Comparison of ENCODE assay signal across 18 cellular contexts in the genomic region with DNA sequence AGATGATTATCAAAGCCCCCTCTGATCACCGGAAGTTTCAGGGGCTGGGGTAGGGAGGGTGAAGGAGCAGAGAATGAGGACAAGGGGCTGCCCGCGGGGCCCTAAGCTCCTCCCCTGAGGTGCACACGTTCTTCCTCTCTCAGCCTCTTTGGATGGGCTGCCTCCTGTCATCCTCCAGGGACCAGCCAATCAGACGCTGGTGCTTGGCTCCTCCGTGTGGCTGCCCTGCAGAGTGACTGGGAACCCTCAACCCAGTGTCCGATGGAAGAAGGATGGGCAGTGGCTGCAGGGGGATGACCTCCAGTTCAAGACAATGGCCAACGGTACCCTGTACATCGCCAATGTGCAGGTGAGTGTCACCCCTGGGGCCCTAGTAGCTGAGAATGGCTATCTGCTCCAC. TPM values are rescaled to one million over a fixed set of nuclear protein-coding genes. Genes with fewer than 3 reads are reported as not detected.
"Had no signal": no experiment of that assay in that cellular context is flagged by ENCODE, and none has a peak within 500 bp of the region (broad histone marks: within the 10 kb centered on the region; RNA-seq: fewer than 3 reads in every experiment).

No MANE protein-coding gene starts in this region.

- H3K4me1 ChIP-seq: foreskin keratinocyte had no signal

- H3K36me3 ChIP-seq: neutrophil, right atrium auricular region, transverse colon had no signal

- H3K27ac ChIP-seq: foreskin keratinocyte, neutrophil, right atrium auricular region, transverse colon had no signal

- H3K36me3 Mint-ChIP-seq: activated naive CD8-positive, alpha-beta T cell treated with anti-CD3 and anti-CD28 coated beads, Interleukin-2, amount 10 ng/mL, durations not matched to agents 7 days and 5 days; brain had no signal

- H3K9me3 Mint-ChIP-seq: activated CD8-positive, alpha-beta T cell treated with anti-CD3 and anti-CD28 coated beads for 36 hours; activated naive CD8-positive, alpha-beta T cell treated with anti-CD3 and anti-CD28 coated beads, Interleukin-2, amount 10 ng/mL, durations not matched to agents 7 days and 5 days; activated T-cell treated with anti-CD3 and anti-CD28 coated beads, Interleukin-2, amount 50 U/mL, for 4 hours had no signal

- DNase-seq: activated CD4-positive, alpha-beta T cell treated with anti-CD3 and anti-CD28 coated beads for 48 hours; activated CD8-positive, alpha-beta T cell treated with anti-CD3 and anti-CD28 coated beads for 36 hours; activated naive CD8-positive, alpha-beta T cell treated with anti-CD3 and anti-CD28 coated beads, Interleukin-2, amount 10 ng/mL, durations not matched to agents 7 days and 5 days; activated T-cell treated with anti-CD3 and anti-CD28 coated beads, Interleukin-2, amount 50 U/mL, for 4 hours; central memory CD4-positive, alpha-beta T cell; cortex of kidney; effector CD8-positive, alpha-beta T cell; foreskin keratinocyte; glutamatergic neuron; left cardiac atrium; small intestine; stimulated activated CD4-positive, alpha-beta T cell treated with anti-CD3 and anti-CD28 coated beads, Interleukin-4, amount 100 ng/mL, for 24 hours; stimulated activated naive CD4-positive, alpha-beta T cell treated with Interleukin-2 at 50 U/mL for 16 hours; T-helper 2 cell; transverse colon had no signal

- H3K27ac Mint-ChIP-seq: activated CD8-positive, alpha-beta T cell treated with anti-CD3 and anti-CD28 coated beads for 36 hours; activated naive CD8-positive, alpha-beta T cell treated with anti-CD3 and anti-CD28 coated beads, Interleukin-2, amount 10 ng/mL, durations not matched to agents 7 days and 5 days; brain had no signal

- ATAC-seq: activated CD8-positive, alpha-beta T cell treated with anti-CD3 and anti-CD28 coated beads for 36 hours; activated T-cell treated with anti-CD3 and anti-CD28 coated beads, Interleukin-2, amount 50 U/mL, for 4 hours; foreskin keratinocyte; left cardiac atrium had no signal

- H3K9me3 ChIP-seq: neutrophil, right atrium auricular region, transverse colon had no signal

- H3K4me3 ChIP-seq: right atrium auricular region, transverse colon had no signal

- H3K4me3 Mint-ChIP-seq: activated CD8-positive, alpha-beta T cell treated with anti-CD3 and anti-CD28 coated beads for 36 hours; activated naive CD8-positive, alpha-beta T cell treated with anti-CD3 and anti-CD28 coated beads, Interleukin-2, amount 10 ng/mL, durations not matched to agents 7 days and 5 days; activated T-cell treated with anti-CD3 and anti-CD28 coated beads, Interleukin-2, amount 50 U/mL, for 4 hours; brain had no signal

RNA-seq across cellular contexts. Expression of a gene that starts 24.9 kb away (rescaled TPM):
- total RNA-seq: activated CD8-positive, alpha-beta T cell treated with anti-CD3 and anti-CD28 coated beads for 36 hours; activated naive CD8-positive, alpha-beta T cell treated with anti-CD3 and anti-CD28 coated beads, Interleukin-2, amount 10 ng/mL, durations not matched to agents 7 days and 5 days; activated T-cell treated with anti-CD3 and anti-CD28 coated beads, Interleukin-2, amount 50 U/mL, for 4 hours had no signal

RNA-seq across cellular contexts. Expression of a gene that starts 46.3 kb away (rescaled TPM):
- total RNA-seq: activated CD8-positive, alpha-beta T cell treated with anti-CD3 and anti-CD28 coated beads for 36 hours; activated naive CD8-positive, alpha-beta T cell treated with anti-CD3 and anti-CD28 coated beads, Interleukin-2, amount 10 ng/mL, durations not matched to agents 7 days and 5 days; activated T-cell treated with anti-CD3 and anti-CD28 coated beads, Interleukin-2, amount 50 U/mL, for 4 hours; foreskin keratinocyte; left cardiac atrium; right atrium auricular region; transverse colon had no signal
- polyA plus RNA-seq: foreskin keratinocyte had no signal
